Comparison of ENCODE assay signal across 1 cellular context in genomic region chr14:61149896-61150295, GRCh38.
TF ChIP-seq lines count a peak whose summit lies in the region.

No MANE protein-coding gene starts in this region.

TF ChIP-seq in GM23338, 12 proteins besides CTCF, POLR2A, EP300 and RAD21 (continued from another document):
- TF ChIP-seq, protein P1, sequence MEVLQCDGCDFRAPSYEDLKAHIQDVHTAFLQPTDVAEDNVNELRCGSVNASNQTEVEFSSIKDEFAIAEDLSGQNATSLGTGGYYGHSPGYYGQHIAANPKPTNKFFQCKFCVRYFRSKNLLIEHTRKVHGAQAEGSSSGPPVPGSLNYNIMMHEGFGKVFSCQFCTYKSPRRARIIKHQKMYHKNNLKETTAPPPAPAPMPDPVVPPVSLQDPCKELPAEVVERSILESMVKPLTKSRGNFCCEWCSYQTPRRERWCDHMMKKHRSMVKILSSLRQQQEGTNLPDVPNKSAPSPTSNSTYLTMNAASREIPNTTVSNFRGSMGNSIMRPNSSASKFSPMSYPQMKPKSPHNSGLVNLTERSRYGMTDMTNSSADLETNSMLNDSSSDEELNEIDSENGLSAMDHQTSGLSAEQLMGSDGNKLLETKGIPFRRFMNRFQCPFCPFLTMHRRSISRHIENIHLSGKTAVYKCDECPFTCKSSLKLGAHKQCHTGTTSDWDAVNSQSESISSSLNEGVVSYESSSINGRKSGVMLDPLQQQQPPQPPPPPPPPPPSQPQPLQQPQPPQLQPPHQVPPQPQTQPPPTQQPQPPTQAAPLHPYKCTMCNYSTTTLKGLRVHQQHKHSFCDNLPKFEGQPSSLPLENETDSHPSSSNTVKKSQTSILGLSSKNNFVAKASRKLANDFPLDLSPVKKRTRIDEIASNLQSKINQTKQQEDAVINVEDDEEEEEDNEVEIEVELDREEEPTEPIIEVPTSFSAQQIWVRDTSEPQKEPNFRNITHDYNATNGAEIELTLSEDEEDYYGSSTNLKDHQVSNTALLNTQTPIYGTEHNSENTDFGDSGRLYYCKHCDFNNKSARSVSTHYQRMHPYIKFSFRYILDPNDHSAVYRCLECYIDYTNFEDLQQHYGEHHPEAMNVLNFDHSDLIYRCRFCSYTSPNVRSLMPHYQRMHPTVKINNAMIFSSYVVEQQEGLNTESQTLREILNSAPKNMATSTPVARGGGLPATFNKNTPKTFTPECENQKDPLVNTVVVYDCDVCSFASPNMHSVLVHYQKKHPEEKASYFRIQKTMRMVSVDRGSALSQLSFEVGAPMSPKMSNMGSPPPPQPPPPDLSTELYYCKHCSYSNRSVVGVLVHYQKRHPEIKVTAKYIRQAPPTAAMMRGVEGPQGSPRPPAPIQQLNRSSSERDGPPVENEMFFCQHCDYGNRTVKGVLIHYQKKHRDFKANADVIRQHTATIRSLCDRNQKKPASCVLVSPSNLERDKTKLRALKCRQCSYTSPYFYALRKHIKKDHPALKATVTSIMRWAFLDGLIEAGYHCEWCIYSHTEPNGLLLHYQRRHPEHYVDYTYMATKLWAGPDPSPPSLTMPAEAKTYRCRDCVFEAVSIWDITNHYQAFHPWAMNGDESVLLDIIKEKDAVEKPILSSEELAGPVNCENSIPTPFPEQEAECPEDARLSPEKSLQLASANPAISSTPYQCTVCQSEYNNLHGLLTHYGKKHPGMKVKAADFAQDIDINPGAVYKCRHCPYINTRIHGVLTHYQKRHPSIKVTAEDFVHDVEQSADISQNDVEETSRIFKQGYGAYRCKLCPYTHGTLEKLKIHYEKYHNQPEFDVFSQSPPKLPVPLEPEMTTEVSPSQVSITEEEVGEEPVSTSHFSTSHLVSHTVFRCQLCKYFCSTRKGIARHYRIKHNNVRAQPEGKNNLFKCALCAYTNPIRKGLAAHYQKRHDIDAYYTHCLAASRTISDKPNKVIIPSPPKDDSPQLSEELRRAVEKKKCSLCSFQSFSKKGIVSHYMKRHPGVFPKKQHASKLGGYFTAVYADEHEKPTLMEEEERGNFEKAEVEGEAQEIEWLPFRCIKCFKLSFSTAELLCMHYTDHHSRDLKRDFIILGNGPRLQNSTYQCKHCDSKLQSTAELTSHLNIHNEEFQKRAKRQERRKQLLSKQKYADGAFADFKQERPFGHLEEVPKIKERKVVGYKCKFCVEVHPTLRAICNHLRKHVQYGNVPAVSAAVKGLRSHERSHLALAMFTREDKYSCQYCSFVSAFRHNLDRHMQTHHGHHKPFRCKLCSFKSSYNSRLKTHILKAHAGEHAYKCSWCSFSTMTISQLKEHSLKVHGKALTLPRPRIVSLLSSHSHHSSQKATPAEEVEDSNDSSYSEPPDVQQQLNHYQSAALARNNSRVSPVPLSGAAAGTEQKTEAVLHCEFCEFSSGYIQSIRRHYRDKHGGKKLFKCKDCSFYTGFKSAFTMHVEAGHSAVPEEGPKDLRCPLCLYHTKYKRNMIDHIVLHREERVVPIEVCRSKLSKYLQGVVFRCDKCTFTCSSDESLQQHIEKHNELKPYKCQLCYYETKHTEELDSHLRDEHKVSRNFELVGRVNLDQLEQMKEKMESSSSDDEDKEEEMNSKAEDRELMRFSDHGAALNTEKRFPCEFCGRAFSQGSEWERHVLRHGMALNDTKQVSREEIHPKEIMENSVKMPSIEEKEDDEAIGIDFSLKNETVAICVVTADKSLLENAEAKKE (CRISPR knock-in tag; IDR thresholded peaks at IDR 0.05), result no peak
- TF ChIP-seq NANOG (IDR thresholded peaks at IDR 0.05; ENCODE audit: borderline replicate concordance) (no peak), ZNF114 (CRISPR knock-in tag; IDR thresholded peaks at IDR 0.05) (no peak), EZH2 (IDR thresholded peaks at IDR 0.05; ENCODE audit: low read depth, unreplicated experiment) (no peak), STAT1 (IDR thresholded peaks at IDR 0.05; ENCODE audit: unreplicated experiment) (no peak)
